In genomic region chr1:39668111-39668510, GRCh38 we compare ENCODE assay signal across 26 cellular contexts. TPM values are rescaled to one million over a fixed set of nuclear protein-coding genes. Genes with fewer than 3 reads are reported as not detected.
A peak's percentile ranks its signal among the peaks of the same experiment; 100 is the strongest.
DNase-seq lines count a peak whose midpoint lies in the region; ATAC-seq and TF ChIP-seq lines count a peak whose summit lies in the region.
"Had no signal": no experiment of that assay in that cellular context is flagged by ENCODE, and none has a peak within 500 bp of the region (broad histone marks: within the 10 kb centered on the region; RNA-seq: fewer than 3 reads in every experiment).

No MANE protein-coding gene starts in this region.

- no peaks in the 10 kb centered on the region for H3K9me3 Mint-ChIP-seq in stimulated activated memory B cell treated with anti-CD40 and anti-IgM and Interleukin-4, amounts not matched to agents 10 μg/mL and 1 μg/mL and 100 μg/mL, for 72 hours
- H3K9me3 Mint-ChIP-seq: CD8-positive, alpha-beta memory T cell had no signal

- H3K4me1 ChIP-seq in right atrium auricular region, result peaks cover 0 to 46% of the 10 kb centered on the region in 2 donors
- peaks cover 0 to 54% (median 34%) of the 10 kb centered on the region in 9 donors for H3K4me1 ChIP-seq in heart right ventricle
- H3K4me1 ChIP-seq in hepatocyte (ENCODE audit: insufficient read depth), result peaks cover 6% of the 10 kb centered on the region

- WGBS in heart right ventricle, 2 donors, result 28 to 52% methylated on average over 3 of the region's 3 CpGs
- 79% methylated on average over 3 of the region's 3 CpGs for WGBS in hepatocyte (ENCODE audit: low lambda C conversion rate, missing lambda C conversion rate)

- no peak overlapping the region for H2AFZ ChIP-seq in hepatocyte

- no peak overlapping the region for H3K4me3 Mint-ChIP-seq in stimulated activated memory B cell treated with anti-CD40 and anti-IgM and Interleukin-4, amounts not matched to agents 10 μg/mL and 1 μg/mL and 100 μg/mL, for 72 hours
- H3K4me3 Mint-ChIP-seq: CD8-positive, alpha-beta memory T cell had no signal

- H3K27ac Mint-ChIP-seq in stimulated activated memory B cell treated with anti-CD40 and anti-IgM and Interleukin-4, amounts not matched to agents 10 μg/mL and 1 μg/mL and 100 μg/mL, for 72 hours, result peak overlapping the region; percentile 34
- H3K27ac Mint-ChIP-seq: CD8-positive, alpha-beta memory T cell had no signal

- H3K4me2 ChIP-seq in hepatocyte, result no peak overlapping the region
- H3K4me2 ChIP-seq: KMS-11 had no signal

- H3K27ac ChIP-seq in right atrium auricular region, result peak overlapping the region in 1 of 2 donors; percentile 38
- peak overlapping the region in 5 of 10 donors; percentile 9 to 39 (median 31) for H3K27ac ChIP-seq in heart right ventricle
- H3K27ac ChIP-seq in hepatocyte, result no peak overlapping the region
- H3K27ac ChIP-seq: C4-2B, KMS-11, Peyer's patch had no signal

- DNase-seq in Right ventricle myocardium superior (peak; percentile 78), right atrium auricular region (ENCODE audit: low spot score) (no peak), heart right ventricle (peak; percentile 68 to 73), midbrain (lab: John Stamatoyannopoulos, UW) (peak; percentile 38), hepatocyte (ENCODE audit: low spot score) (no peak), NCI-H2171 (lab: John Stamatoyannopoulos, UW) (no peak)
- DNase-seq: AML-193; CD8-positive, alpha-beta memory T cell; GDM1; IMR-90; NCI-H1092 treated with DMSO at 0.1 percent for 48 hours; NCI-H1436 treated with DMSO at 0.1 percent for 48 hours; NCI-H1930; NCI-H226; NCI-H524; NCI-H774; Peyer's patch had no signal

- H3K36me3 Mint-ChIP-seq in stimulated activated memory B cell treated with anti-CD40 and anti-IgM and Interleukin-4, amounts not matched to agents 10 μg/mL and 1 μg/mL and 100 μg/mL, for 72 hours, result peaks cover 9% of the 10 kb centered on the region

- intact Hi-C loops in Right ventricle myocardium superior (cut with DNase I), result no loop called here
- intact Hi-C loops in heart right ventricle (cut with DNase I), result loop anchor here in 1 of 10 donors (10.0 kb wide), 1 partner anchor 47 kb away; no protein-coding TSS in a partner anchor

- peak; percentile 66 for ATAC-seq in Right ventricle myocardium superior (ENCODE audit: poor library complexity)
- ATAC-seq in heart right ventricle, result peak; percentile 57 to 85 (median 78)
- ATAC-seq in stimulated activated memory B cell treated with anti-CD40 and anti-IgM and Interleukin-4, amounts not matched to agents 10 μg/mL and 1 μg/mL and 100 μg/mL, for 72 hours, result no peak
- ATAC-seq in GM21423 (IDR thresholded peaks at IDR 0.05; ENCODE audit: unreplicated experiment), result no peak

- peak in 1 of 2 donors; percentile 9 for TF ChIP-seq CTCF in right atrium auricular region (IDR thresholded peaks at IDR 0.05)
- no peak for TF ChIP-seq CTCF in heart right ventricle (IDR thresholded peaks at IDR 0.05)
- no peak for TF ChIP-seq CTCF in hepatocyte (IDR thresholded peaks at IDR 0.05; ENCODE audit: poor library complexity)

- H3K9me3 ChIP-seq in right atrium auricular region (no peaks in the 10 kb centered on the region), heart right ventricle (no peaks in the 10 kb centered on the region), hepatocyte (ENCODE audit: low read depth) (no peaks in the 10 kb centered on the region)
- H3K9me3 ChIP-seq: Peyer's patch had no signal

- no peaks in the 10 kb centered on the region for H3K9me2 ChIP-seq in hepatocyte (replicated peaks; ENCODE audit: insufficient read depth)

- H3K27me3 Mint-ChIP-seq in stimulated activated memory B cell treated with anti-CD40 and anti-IgM and Interleukin-4, amounts not matched to agents 10 μg/mL and 1 μg/mL and 100 μg/mL, for 72 hours, result peaks cover 42% of the 10 kb centered on the region

- H3K36me3 ChIP-seq in right atrium auricular region (no peaks in the 10 kb centered on the region), heart right ventricle (peaks cover 0 to 9% (median 0%) of the 10 kb centered on the region in 9 donors), hepatocyte (replicated peaks; ENCODE audit: insufficient read depth, low read depth) (no peaks in the 10 kb centered on the region)
- H3K36me3 ChIP-seq: Peyer's patch had no signal

- no peaks in the 10 kb centered on the region for H3K27me3 ChIP-seq in right atrium auricular region
- H3K27me3 ChIP-seq in heart right ventricle, result peaks cover 0 to 30% (median 12%) of the 10 kb centered on the region in 7 donors
- peaks cover 63% of the 10 kb centered on the region for H3K27me3 ChIP-seq in hepatocyte

- no peaks in the 10 kb centered on the region for H4K20me1 ChIP-seq in hepatocyte (ENCODE audit: insufficient read depth, poor library complexity, severe bottlenecking)

- H3K4me1 Mint-ChIP-seq in stimulated activated memory B cell treated with anti-CD40 and anti-IgM and Interleukin-4, amounts not matched to agents 10 μg/mL and 1 μg/mL and 100 μg/mL, for 72 hours, result peaks cover 33% of the 10 kb centered on the region

- H3K4me3 ChIP-seq in right atrium auricular region (no peak overlapping the region), heart right ventricle (no peak overlapping the region), hepatocyte (no peak overlapping the region)
- H3K4me3 ChIP-seq: Peyer's patch had no signal

- H3K79me2 ChIP-seq in hepatocyte, result no peaks in the 10 kb centered on the region

RNA-seq across cellular contexts. Expression of gene NT5C1A, which starts 3.8 kb away (rescaled TPM):
- total RNA-seq in Right ventricle myocardium superior (30.4 TPM), right atrium auricular region (10 to 100 TPM in 1 of 2 donors, 1 to 10 TPM in 1; 4.6 to 24.6 TPM), heart right ventricle (10 to 100 TPM; 12.1 to 59.2 (median 29.5) TPM), hepatocyte (2.1 and 5.1 TPM in 2 replicates)
- polyA plus RNA-seq in heart right ventricle (under 1 TPM; 0.68 to 0.80 TPM), hepatocyte (1.0 and 1.8 TPM in 2 replicates)
- total RNA-seq: A172; CD8-positive, alpha-beta memory T cell; Daoy; H1; IMR-90; OCI-LY7; Peyer's patch had no signal
- polyA plus RNA-seq: AG04450; CD8-positive, alpha-beta memory T cell; H1; IMR-90 had no signal

RNA-seq across cellular contexts. Expression of gene HPCAL4, which starts 23.1 kb away (rescaled TPM):
- total RNA-seq in Right ventricle myocardium superior, result 2.8 TPM
- 1 to 10 TPM; 1.3 to 2.8 TPM for total RNA-seq in right atrium auricular region
- total RNA-seq in heart right ventricle, result 1 to 10 TPM in 1 of 10 donors, under 1 TPM in 9; 0.07 to 3.7 (median 0.19) TPM
- polyA plus RNA-seq in heart right ventricle, result under 1 TPM; 0.39 to 0.51 TPM
- 14.2 and 15.8 TPM in 2 replicates for total RNA-seq in hepatocyte
- 12.6 and 13.8 TPM in 2 replicates for polyA plus RNA-seq in hepatocyte
- total RNA-seq: A172, IMR-90, OCI-LY7 had no signal
- polyA plus RNA-seq: AG04450 had no signal

RNA-seq across cellular contexts. Expression of gene HEYL, which starts 28.7 kb away (rescaled TPM):
- total RNA-seq in Right ventricle myocardium superior (16.9 TPM), right atrium auricular region (10 to 100 TPM; 28.1 to 35.4 TPM), heart right ventricle (10 to 100 TPM; 11.5 to 27.5 (median 14.3) TPM), hepatocyte (9.0 and 10.9 TPM in 2 replicates)
- polyA plus RNA-seq in heart right ventricle (10 to 100 TPM; 12.8 to 25.1 TPM), hepatocyte (17.9 and 24.8 TPM in 2 replicates)
- total RNA-seq: A172, Daoy, IMR-90, OCI-LY7 had no signal
- polyA plus RNA-seq: CD8-positive, alpha-beta memory T cell had no signal

Comparison
In these comparisons a context has a peak if more than half of its experiments do, and no peak if none do; other contexts are left out.
1. DNase-seq: peak in Right ventricle myocardium superior (single experiment), heart right ventricle (2 of 2) and midbrain (single experiment); none in right atrium auricular region (single experiment), hepatocyte (single experiment) and NCI-H2171 (single experiment).
2. ATAC-seq: peak in Right ventricle myocardium superior (single experiment) and heart right ventricle (8 of 8); none in stimulated activated memory B cell treated with anti-CD40 and anti-IgM and Interleukin-4, amounts not matched to agents 10 μg/mL and 1 μg/mL and 100 μg/mL, for 72 hours (single experiment) and GM21423 (single experiment).